ENCODE assay signal across 32 cellular contexts in the genomic region with DNA sequence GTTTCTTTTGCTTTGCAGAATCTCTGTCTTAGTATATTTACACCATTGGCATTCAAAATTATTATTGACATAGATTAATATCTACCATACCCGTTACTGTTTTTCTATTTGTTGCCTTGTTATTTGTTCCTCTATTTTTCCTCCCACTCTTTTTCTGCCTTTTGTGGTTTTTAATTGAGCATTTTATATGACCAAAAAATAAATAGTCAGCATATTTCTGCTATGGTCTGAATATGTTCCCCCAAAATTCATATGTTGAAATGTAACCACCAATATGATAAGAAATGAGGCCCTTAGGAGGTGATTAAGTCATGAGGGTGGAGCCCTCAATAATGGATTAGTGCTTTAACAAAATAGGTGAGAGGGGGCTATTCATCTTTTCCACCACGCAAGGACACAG. TPM values are rescaled to one million over a fixed set of nuclear protein-coding genes. Genes with fewer than 3 reads are reported as not detected.
"Had no signal": no experiment of that assay in that cellular context is flagged by ENCODE, and none has a peak within 500 bp of the region (broad histone marks: within the 10 kb centered on the region; RNA-seq: fewer than 3 reads in every experiment).

No MANE protein-coding gene starts in this region.

- H3K4me1 ChIP-seq: neural progenitor cell, parathyroid adenoma, tibial artery, transverse colon, upper lobe of right lung, uterus had no signal

- H3K9me3 ChIP-seq: ovary, testis, upper lobe of right lung, uterus had no signal

- DNase-seq: natural killer cell; occipital lobe; ovary; posterior cingulate gyrus; psoas muscle; right cardiac atrium; spleen; stimulated activated CD4-positive, alpha-beta T cell treated with anti-CD3 and anti-CD28 coated beads, Interleukin-12 subunit alpha, Interleukin-12 subunit beta, amount 100 ng/mL, for 4 hours; stimulated activated CD4-positive, alpha-beta T cell treated with anti-CD3 and anti-CD28 coated beads, Interleukin-1b, Interleukin-23, amount 100 ng/mL, for 48 hours; stimulated activated CD4-positive, alpha-beta T cell treated with anti-CD3 and anti-CD28 coated beads, Interleukin-4, amount 100 ng/mL, for 1 hour; stimulated activated CD4-positive, alpha-beta T cell treated with anti-CD3 and anti-CD28 coated beads, Interleukin-4, amount 100 ng/mL, for 4 hours; stimulated activated CD8-positive, alpha-beta memory T cell treated with anti-CD3 and anti-CD28 coated beads, Interleukin-4, amount 100 ng/mL, for 48 hours; stimulated activated naive CD4-positive, alpha-beta T cell; stimulated activated naive CD8-positive, alpha-beta T cell treated with anti-CD3 and anti-CD28 coated beads, Interleukin-15, amount 100 ng/mL, for 72 hours; stimulated activated naive CD8-positive, alpha-beta T cell treated with anti-CD3 and anti-CD28 coated beads, Interleukin-15, Interleukin-2, amounts not matched to agents 100 U/mL and 50 U/mL, for 24 hours; substantia nigra; testis; tibial artery; transverse colon; upper lobe of right lung; uterus had no signal

- H3K9ac ChIP-seq: neural progenitor cell, parathyroid adenoma had no signal

- H3K27me3 ChIP-seq: neural progenitor cell, ovary, spleen, suprapubic skin, testis, upper lobe of right lung, uterus had no signal

- H3K36me3 ChIP-seq: neural progenitor cell, ovary, spleen, suprapubic skin, tibial artery, transverse colon, upper lobe of right lung, uterus had no signal

- H3K4me3 ChIP-seq: neural progenitor cell, ovary, psoas muscle, skin epidermis, smooth muscle cell, spleen, suprapubic skin, testis, tibial artery, transverse colon, upper lobe of right lung, uterus had no signal

- H3K79me2 ChIP-seq: parathyroid adenoma had no signal

- ATAC-seq: natural killer cell; psoas muscle; right cardiac atrium; sciatic nerve; stimulated activated memory B cell treated with anti-CD40 and anti-IgM and Interleukin-4, amounts not matched to agents 10 μg/mL and 1 μg/mL and 100 μg/mL, for 72 hours; stimulated activated naive CD8-positive, alpha-beta T cell treated with anti-CD3 and anti-CD28 coated beads, Interleukin-15, amount 100 ng/mL, for 72 hours; stimulated activated naive CD8-positive, alpha-beta T cell treated with anti-CD3 and anti-CD28 coated beads, Interleukin-15, Interleukin-2, amounts not matched to agents 100 U/mL and 50 U/mL, for 24 hours; upper lobe of right lung had no signal

- H3K4me2 ChIP-seq: neural progenitor cell, smooth muscle cell had no signal

- H2AFZ ChIP-seq: neural progenitor cell, parathyroid adenoma had no signal

- H3K27ac ChIP-seq: neural progenitor cell, ovary, parathyroid adenoma, psoas muscle, skin epidermis, spleen, suprapubic skin, testis, tibial artery, transverse colon, upper lobe of right lung, uterus had no signal

RNA-seq across cellular contexts. Expression of gene ADRA2B, which starts 35.3 kb away (rescaled TPM):
- total RNA-seq: occipital lobe, renal cortical epithelial cell had no signal
- polyA plus RNA-seq: neural cell had no signal

RNA-seq across cellular contexts. Expression of gene GPAT2, which starts 46.3 kb away (rescaled TPM):
- total RNA-seq: progenitor cell of endocrine pancreas, smooth muscle cell had no signal
- polyA plus RNA-seq: neural cell had no signal

RNA-seq across cellular contexts. Expression of gene ASTL, which starts 57.3 kb away (rescaled TPM):
- total RNA-seq: occipital lobe, osteoblast, psoas muscle, renal cortical epithelial cell, right cardiac atrium, upper lobe of right lung, uterus had no signal
- polyA plus RNA-seq: neural cell, right cardiac atrium, smooth muscle cell had no signal
